ENCODE assay signal across 1 cellular context in genomic region chr9:83537331-83538171, GRCh38.
TF ChIP-seq lines count a peak whose summit lies in the region.

No MANE protein-coding gene starts in this region.

TF ChIP-seq in endothelial cell of umbilical vein, 7 proteins besides CTCF, POLR2A, EP300 and RAD21 (continued from another document):
- TF ChIP-seq MAX (IDR thresholded peaks at IDR 0.05; ENCODE audit: insufficient read depth, insufficient read length) (no peak), FOS (IDR thresholded peaks at IDR 0.05; ENCODE audit: borderline replicate concordance, insufficient read depth, low read length) (no peak), JUN (IDR thresholded peaks at IDR 0.05; ENCODE audit: borderline replicate concordance, insufficient read depth, insufficient read length, low read depth) (no peak), GATA2 (IDR thresholded peaks at IDR 0.05; ENCODE audit: insufficient read depth, insufficient read length, low read depth, low read length) (no peak)
